ENCODE assay signal across 1 cellular context in the genomic region with DNA sequence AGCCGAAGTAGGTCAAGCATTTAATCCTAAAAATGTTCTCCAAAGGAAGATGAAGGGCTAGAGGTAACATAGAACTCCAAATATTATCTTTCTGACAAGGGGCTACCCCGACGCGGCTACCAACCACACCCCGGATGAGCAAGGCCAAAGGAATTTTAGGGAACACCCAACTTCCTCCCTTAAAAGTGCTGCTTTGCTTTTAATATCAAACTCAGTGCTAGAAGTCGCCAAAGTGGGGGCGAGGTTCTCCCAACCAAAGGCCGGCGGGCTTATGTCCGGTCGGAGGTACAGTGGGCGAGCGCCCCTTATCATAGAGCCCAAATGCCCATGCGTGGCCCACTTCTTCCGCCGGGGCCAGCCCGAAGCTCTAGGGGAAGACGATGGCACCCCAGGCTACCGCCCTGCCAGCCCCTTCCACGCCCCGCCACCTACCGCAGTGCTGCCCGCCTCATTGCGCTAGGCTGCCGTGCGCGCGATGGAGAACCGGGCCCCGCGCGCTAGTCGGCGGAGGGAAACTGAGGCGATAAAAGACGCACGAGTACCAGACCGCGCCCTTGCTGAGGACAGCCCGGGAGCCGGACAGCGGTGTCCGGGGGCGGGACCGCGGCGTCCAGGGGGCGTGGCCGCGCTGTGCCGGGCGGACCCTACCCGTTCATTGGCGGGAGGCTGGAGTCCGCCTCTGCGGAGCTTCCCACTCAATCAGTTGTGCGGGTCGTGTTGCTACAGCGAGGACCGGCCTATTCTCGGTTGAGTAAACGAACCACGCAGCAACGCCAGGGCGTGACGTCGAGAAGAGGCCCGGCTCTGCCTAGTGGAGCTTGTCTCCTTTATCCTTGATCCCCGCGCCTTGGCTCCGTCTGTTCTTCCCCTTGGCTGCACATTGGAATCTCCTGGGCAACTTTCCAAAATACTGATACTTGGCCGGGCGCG.
A peak's percentile ranks its signal among the peaks of the same experiment; 100 is the strongest.
TF ChIP-seq lines count a peak whose summit lies in the region.

A gene with protein sequence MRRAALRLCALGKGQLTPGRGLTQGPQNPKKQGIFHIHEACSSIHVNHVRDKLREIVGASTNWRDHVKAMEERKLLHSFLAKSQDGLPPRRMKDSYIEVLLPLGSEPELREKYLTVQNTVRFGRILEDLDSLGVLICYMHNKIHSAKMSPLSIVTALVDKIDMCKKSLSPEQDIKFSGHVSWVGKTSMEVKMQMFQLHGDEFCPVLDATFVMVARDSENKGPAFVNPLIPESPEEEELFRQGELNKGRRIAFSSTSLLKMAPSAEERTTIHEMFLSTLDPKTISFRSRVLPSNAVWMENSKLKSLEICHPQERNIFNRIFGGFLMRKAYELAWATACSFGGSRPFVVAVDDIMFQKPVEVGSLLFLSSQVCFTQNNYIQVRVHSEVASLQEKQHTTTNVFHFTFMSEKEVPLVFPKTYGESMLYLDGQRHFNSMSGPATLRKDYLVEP (minus strand): TSS at position 584 of the 930 bp plus-strand sequence. CDS start 132 bp downstream, at position 452.

TF ChIP-seq in HepG2, 621 proteins besides CTCF, POLR2A, EP300 and RAD21 (continued from another document and continues in another):
- TF ChIP-seq, protein P1, sequence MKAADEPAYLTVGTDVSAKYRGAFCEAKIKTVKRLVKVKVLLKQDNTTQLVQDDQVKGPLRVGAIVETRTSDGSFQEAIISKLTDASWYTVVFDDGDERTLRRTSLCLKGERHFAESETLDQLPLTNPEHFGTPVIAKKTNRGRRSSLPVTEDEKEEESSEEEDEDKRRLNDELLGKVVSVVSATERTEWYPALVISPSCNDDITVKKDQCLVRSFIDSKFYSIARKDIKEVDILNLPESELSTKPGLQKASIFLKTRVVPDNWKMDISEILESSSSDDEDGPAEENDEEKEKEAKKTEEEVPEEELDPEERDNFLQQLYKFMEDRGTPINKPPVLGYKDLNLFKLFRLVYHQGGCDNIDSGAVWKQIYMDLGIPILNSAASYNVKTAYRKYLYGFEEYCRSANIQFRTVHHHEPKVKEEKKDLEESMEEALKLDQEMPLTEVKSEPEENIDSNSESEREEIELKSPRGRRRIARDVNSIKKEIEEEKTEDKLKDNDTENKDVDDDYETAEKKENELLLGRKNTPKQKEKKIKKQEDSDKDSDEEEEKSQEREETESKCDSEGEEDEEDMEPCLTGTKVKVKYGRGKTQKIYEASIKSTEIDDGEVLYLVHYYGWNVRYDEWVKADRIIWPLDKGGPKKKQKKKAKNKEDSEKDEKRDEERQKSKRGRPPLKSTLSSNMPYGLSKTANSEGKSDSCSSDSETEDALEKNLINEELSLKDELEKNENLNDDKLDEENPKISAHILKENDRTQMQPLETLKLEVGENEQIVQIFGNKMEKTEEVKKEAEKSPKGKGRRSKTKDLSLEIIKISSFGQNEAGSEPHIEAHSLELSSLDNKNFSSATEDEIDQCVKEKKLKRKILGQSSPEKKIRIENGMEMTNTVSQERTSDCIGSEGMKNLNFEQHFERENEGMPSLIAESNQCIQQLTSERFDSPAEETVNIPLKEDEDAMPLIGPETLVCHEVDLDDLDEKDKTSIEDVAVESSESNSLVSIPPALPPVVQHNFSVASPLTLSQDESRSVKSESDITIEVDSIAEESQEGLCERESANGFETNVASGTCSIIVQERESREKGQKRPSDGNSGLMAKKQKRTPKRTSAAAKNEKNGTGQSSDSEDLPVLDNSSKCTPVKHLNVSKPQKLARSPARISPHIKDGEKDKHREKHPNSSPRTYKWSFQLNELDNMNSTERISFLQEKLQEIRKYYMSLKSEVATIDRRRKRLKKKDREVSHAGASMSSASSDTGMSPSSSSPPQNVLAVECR (CRISPR knock-in tag; IDR thresholded peaks at IDR 0.05; ENCODE audit: borderline replicate concordance), result peak; percentile 56; the same call in 1 of the 2 replicates
- TF ChIP-seq MYC (CRISPR knock-in tag; IDR thresholded peaks at IDR 0.05; ENCODE audit: borderline replicate concordance) (peak; percentile 62; the same call in 1 of the 2 replicates), ZNF350 (CRISPR knock-in tag; IDR thresholded peaks at IDR 0.05; ENCODE audit: borderline replicate concordance, low read depth) (no peak), TBX2 (CRISPR knock-in tag; IDR thresholded peaks at IDR 0.05; ENCODE audit: borderline replicate concordance) (peak; percentile 38; the same call in 1 of the 2 replicates), PLRG1 (conservative IDR thresholded peaks at IDR 0.05) (no peak), IRF2 (CRISPR knock-in tag; IDR thresholded peaks at IDR 0.05) (no peak; the same call in 1 of the 2 replicates), TP53 (CRISPR knock-in tag; conservative IDR thresholded peaks at IDR 0.05) (0 out of 2 replicates have a peak, but pooled peaks have one; percentile 47), ZNF724P (CRISPR knock-in tag; IDR thresholded peaks at IDR 0.05; ENCODE audit: borderline replicate concordance) (no peak), ZNF383 (CRISPR knock-in tag; IDR thresholded peaks at IDR 0.05; ENCODE audit: borderline replicate concordance) (no peak), TSC22D2 (CRISPR knock-in tag; IDR thresholded peaks at IDR 0.05; ENCODE audit: borderline replicate concordance) (no peak), ZNF20 (CRISPR knock-in tag; IDR thresholded peaks at IDR 0.05) (no peak), SMAD1 (CRISPR knock-in tag; IDR thresholded peaks at IDR 0.05; ENCODE audit: borderline replicate concordance, low read depth) (no peak), ZNF546 (CRISPR knock-in tag; conservative IDR thresholded peaks at IDR 0.05) (no peak), FOXK1 (CRISPR knock-in tag; IDR thresholded peaks at IDR 0.05; ENCODE audit: borderline replicate concordance, low read depth) (no peak), ZFP36L2 (CRISPR knock-in tag; IDR thresholded peaks at IDR 0.05) (no peak), ZNF326 (CRISPR knock-in tag; IDR thresholded peaks at IDR 0.05; ENCODE audit: borderline replicate concordance) (no peak), SIX1 (CRISPR knock-in tag; IDR thresholded peaks at IDR 0.05; ENCODE audit: borderline replicate concordance) (no peak), ZNF329 (CRISPR knock-in tag; IDR thresholded peaks at IDR 0.05; ENCODE audit: low read depth) (no peak), MXI1 (IDR thresholded peaks at IDR 0.05; ENCODE audit: borderline replicate concordance, low read depth, low read length) (peak; percentile 52; the same call in 1 of the 3 replicates), CREB1 (IDR thresholded peaks at IDR 0.05) (peak; percentile 70), CREB1 (CRISPR knock-in tag; IDR thresholded peaks at IDR 0.05) (peak; percentile 42; the same call in 1 of the 2 replicates), NPAS2 (CRISPR knock-in tag; IDR thresholded peaks at IDR 0.05; ENCODE audit: borderline replicate concordance) (no peak), RBFOX2 (IDR thresholded peaks at IDR 0.05; ENCODE audit: low read depth, low read length) (peak; percentile 82), STAG1 (CRISPR knock-in tag; IDR thresholded peaks at IDR 0.05) (no peak), SAP130 (CRISPR knock-in tag; IDR thresholded peaks at IDR 0.05; ENCODE audit: low read depth) (peak; percentile 56), YEATS2 (CRISPR knock-in tag; IDR thresholded peaks at IDR 0.05; ENCODE audit: borderline replicate concordance) (peak; percentile 21; the same call in 1 of the 2 replicates), ZNF563 (CRISPR knock-in tag; IDR thresholded peaks at IDR 0.05) (0 out of 2 replicates have a peak, but pooled peaks have one; percentile 24), ZNF777 (CRISPR knock-in tag; IDR thresholded peaks at IDR 0.05) (0 out of 2 replicates have a peak, but pooled peaks have one; percentile 32), ZNF282 (IDR thresholded peaks at IDR 0.05; ENCODE audit: partially characterized antibody) (no peak), ZBTB42 (CRISPR knock-in tag; IDR thresholded peaks at IDR 0.05) (no peak), ZMYM4 (CRISPR knock-in tag; IDR thresholded peaks at IDR 0.05) (peak; percentile 18; the same call in 1 of the 2 replicates), DPF2 (CRISPR knock-in tag; IDR thresholded peaks at IDR 0.05; ENCODE audit: borderline replicate concordance, low read depth) (no peak), ATF7-NPFF (CRISPR knock-in tag; IDR thresholded peaks at IDR 0.05; ENCODE audit: low read depth) (no peak), ZNF354B (CRISPR knock-in tag; IDR thresholded peaks at IDR 0.05) (no peak), NAIF1 (CRISPR knock-in tag; IDR thresholded peaks at IDR 0.05; ENCODE audit: borderline replicate concordance) (no peak), ZIK1 (CRISPR knock-in tag; IDR thresholded peaks at IDR 0.05; ENCODE audit: borderline replicate concordance, low read depth) (no peak), ZNF589 (CRISPR knock-in tag; conservative IDR thresholded peaks at IDR 0.05) (no peak), ZNF451 (CRISPR knock-in tag; IDR thresholded peaks at IDR 0.05) (no peak), HNRNPLL (IDR thresholded peaks at IDR 0.05; ENCODE audit: low read depth, low read length, poor library complexity, severe bottlenecking) (peak; percentile 75), ZNF558 (CRISPR knock-in tag; IDR thresholded peaks at IDR 0.05; ENCODE audit: borderline replicate concordance) (0 out of 2 replicates have a peak, but pooled peaks have one; percentile 28), SYNCRIP (IDR thresholded peaks at IDR 0.05; ENCODE audit: insufficient read depth, low read depth, low read length) (no peak)
- TF ChIP-seq, protein P2, sequence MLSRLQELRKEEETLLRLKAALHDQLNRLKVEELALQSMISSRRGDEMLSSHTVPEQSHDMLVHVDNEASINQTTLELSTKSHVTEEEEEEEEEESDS (CRISPR knock-in tag; IDR thresholded peaks at IDR 0.05; ENCODE audit: borderline replicate concordance), result no peak
- TF ChIP-seq, protein P3, sequence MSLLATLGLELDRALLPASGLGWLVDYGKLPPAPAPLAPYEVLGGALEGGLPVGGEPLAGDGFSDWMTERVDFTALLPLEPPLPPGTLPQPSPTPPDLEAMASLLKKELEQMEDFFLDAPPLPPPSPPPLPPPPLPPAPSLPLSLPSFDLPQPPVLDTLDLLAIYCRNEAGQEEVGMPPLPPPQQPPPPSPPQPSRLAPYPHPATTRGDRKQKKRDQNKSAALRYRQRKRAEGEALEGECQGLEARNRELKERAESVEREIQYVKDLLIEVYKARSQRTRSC (CRISPR knock-in tag; IDR thresholded peaks at IDR 0.05; ENCODE audit: low read depth), result no peak
- TF ChIP-seq, protein P4, sequence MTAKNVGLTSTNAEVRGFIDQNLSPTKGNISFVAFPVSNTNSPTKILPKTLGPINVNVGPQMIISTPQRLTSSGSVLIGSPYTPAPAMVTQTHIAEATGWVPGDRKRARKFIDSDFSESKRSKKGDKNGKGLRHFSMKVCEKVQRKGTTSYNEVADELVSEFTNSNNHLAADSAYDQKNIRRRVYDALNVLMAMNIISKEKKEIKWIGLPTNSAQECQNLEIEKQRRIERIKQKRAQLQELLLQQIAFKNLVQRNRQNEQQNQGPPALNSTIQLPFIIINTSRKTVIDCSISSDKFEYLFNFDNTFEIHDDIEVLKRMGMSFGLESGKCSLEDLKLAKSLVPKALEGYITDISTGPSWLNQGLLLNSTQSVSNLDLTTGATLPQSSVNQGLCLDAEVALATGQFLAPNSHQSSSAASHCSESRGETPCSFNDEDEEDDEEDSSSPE (CRISPR knock-in tag; IDR thresholded peaks at IDR 0.05), result peak; percentile 47
- TF ChIP-seq, protein P5, sequence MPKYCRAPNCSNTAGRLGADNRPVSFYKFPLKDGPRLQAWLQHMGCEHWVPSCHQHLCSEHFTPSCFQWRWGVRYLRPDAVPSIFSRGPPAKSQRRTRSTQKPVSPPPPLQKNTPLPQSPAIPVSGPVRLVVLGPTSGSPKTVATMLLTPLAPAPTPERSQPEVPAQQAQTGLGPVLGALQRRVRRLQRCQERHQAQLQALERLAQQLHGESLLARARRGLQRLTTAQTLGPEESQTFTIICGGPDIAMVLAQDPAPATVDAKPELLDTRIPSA (CRISPR knock-in tag; IDR thresholded peaks at IDR 0.05; ENCODE audit: borderline replicate concordance), result no peak; the same call in 1 of the 2 replicates
- TF ChIP-seq, protein P6, sequence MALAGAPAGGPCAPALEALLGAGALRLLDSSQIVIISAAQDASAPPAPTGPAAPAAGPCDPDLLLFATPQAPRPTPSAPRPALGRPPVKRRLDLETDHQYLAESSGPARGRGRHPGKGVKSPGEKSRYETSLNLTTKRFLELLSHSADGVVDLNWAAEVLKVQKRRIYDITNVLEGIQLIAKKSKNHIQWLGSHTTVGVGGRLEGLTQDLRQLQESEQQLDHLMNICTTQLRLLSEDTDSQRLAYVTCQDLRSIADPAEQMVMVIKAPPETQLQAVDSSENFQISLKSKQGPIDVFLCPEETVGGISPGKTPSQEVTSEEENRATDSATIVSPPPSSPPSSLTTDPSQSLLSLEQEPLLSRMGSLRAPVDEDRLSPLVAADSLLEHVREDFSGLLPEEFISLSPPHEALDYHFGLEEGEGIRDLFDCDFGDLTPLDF (CRISPR knock-in tag; IDR thresholded peaks at IDR 0.05), result peak; percentile 70; the same call in 1 of the 2 replicates
- TF ChIP-seq, protein P7, sequence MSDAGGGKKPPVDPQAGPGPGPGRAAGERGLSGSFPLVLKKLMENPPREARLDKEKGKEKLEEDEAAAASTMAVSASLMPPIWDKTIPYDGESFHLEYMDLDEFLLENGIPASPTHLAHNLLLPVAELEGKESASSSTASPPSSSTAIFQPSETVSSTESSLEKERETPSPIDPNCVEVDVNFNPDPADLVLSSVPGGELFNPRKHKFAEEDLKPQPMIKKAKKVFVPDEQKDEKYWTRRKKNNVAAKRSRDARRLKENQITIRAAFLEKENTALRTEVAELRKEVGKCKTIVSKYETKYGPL (CRISPR knock-in tag; IDR thresholded peaks at IDR 0.05), result no peak
- TF ChIP-seq, protein P8, sequence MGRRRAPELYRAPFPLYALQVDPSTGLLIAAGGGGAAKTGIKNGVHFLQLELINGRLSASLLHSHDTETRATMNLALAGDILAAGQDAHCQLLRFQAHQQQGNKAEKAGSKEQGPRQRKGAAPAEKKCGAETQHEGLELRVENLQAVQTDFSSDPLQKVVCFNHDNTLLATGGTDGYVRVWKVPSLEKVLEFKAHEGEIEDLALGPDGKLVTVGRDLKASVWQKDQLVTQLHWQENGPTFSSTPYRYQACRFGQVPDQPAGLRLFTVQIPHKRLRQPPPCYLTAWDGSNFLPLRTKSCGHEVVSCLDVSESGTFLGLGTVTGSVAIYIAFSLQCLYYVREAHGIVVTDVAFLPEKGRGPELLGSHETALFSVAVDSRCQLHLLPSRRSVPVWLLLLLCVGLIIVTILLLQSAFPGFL (CRISPR knock-in tag; IDR thresholded peaks at IDR 0.05), result no peak
- TF ChIP-seq, protein P9, sequence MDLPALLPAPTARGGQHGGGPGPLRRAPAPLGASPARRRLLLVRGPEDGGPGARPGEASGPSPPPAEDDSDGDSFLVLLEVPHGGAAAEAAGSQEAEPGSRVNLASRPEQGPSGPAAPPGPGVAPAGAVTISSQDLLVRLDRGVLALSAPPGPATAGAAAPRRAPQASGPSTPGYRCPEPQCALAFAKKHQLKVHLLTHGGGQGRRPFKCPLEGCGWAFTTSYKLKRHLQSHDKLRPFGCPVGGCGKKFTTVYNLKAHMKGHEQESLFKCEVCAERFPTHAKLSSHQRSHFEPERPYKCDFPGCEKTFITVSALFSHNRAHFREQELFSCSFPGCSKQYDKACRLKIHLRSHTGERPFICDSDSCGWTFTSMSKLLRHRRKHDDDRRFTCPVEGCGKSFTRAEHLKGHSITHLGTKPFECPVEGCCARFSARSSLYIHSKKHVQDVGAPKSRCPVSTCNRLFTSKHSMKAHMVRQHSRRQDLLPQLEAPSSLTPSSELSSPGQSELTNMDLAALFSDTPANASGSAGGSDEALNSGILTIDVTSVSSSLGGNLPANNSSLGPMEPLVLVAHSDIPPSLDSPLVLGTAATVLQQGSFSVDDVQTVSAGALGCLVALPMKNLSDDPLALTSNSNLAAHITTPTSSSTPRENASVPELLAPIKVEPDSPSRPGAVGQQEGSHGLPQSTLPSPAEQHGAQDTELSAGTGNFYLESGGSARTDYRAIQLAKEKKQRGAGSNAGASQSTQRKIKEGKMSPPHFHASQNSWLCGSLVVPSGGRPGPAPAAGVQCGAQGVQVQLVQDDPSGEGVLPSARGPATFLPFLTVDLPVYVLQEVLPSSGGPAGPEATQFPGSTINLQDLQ (CRISPR knock-in tag; IDR thresholded peaks at IDR 0.05), result no peak
